8 cellular contexts compared by ENCODE assay signal in the genomic region with DNA sequence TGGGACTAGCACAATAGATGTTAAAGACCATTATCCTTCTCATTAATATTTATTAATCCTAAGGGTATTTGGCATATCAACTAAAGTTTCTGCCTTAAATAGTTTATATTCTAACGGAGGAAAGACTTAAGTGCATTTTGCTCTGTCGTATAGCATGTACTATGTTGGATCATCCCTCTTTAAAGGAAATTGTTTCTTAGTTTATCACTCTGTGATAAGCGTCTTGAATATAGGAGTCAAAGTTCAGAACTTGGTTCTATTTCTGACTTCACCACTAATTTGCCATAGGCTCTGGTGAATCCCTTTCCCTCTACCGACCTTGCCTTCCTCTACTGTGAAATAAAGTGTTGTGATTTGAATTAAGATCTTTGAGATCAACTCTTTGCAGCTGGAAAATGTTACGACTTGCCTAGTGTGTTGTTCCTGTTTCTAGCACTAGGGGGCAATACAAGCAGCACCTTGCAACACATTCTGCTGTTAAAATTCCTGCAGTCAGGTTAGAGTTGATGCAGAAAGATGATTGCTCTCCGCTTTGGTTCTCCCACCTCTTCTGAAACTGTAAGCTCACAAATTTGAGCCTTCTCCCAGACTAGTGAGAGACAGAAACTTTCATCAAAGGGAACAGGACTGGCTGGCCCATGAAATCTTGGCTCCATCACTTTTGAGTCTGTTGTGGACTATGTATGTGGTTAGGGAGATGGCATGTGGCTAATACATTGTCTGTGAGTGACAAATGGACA. TPM values are rescaled to one million over a fixed set of nuclear protein-coding genes. Genes with fewer than 3 reads are reported as not detected.
DNase-seq lines count a peak whose midpoint lies in the region; ATAC-seq and TF ChIP-seq lines count a peak whose summit lies in the region.

No MANE protein-coding gene starts in this region.

- H3K79me2 ChIP-seq in neural cell (replicated peaks; ENCODE audit: insufficient read depth, low read length) = no peaks in the 10 kb centered on the region

- H3K4me3 ChIP-seq in neural cell (ENCODE audit: low read length) = no peak overlapping the region

- H3K27me3 ChIP-seq in neural cell (ENCODE audit: insufficient read depth, low read depth, low read length) = no peaks in the 10 kb centered on the region

- TF ChIP-seq RAD21 in neural cell (conservative IDR thresholded peaks at IDR 0.05) = peak; percentile 91

- peak; percentile 95 for TF ChIP-seq CTCF in C4-2B (conservative IDR thresholded peaks at IDR 0.05)
- TF ChIP-seq CTCF in GM20000 (IDR thresholded peaks at IDR 0.05; ENCODE audit: extremely low read depth, missing control alignments) = peak; percentile 71
- TF ChIP-seq CTCF in neural cell (IDR thresholded peaks at IDR 0.05; ENCODE audit: poor library complexity, severe bottlenecking) = peak; percentile 92

- H3K4me2 ChIP-seq in neural cell (ENCODE audit: low read length) = no peak overlapping the region

- H3K9ac ChIP-seq in neural cell (ENCODE audit: low read length) = no peak overlapping the region

- H4K20me1 ChIP-seq in neural cell (ENCODE audit: insufficient read depth) = no peaks in the 10 kb centered on the region

- H3K9me3 ChIP-seq in neural cell (ENCODE audit: low read length) = no peaks in the 10 kb centered on the region

- no peak for ATAC-seq in GM18861 (IDR thresholded peaks at IDR 0.05; ENCODE audit: unreplicated experiment)

- H3K9me2 ChIP-seq in neural cell (ENCODE audit: insufficient read depth, low read length) = no peaks in the 10 kb centered on the region

- no peak for TF ChIP-seq EP300 in neural cell (conservative IDR thresholded peaks at IDR 0.05; ENCODE audit: poor library complexity, severe bottlenecking)

- H3K27ac ChIP-seq in C4-2B (no peak overlapping the region), neural cell (ENCODE audit: low read length) (no peak overlapping the region)

- H2AFZ ChIP-seq in neural cell (ENCODE audit: low read depth, low read length) = no peak overlapping the region

- H3K36me3 ChIP-seq in neural cell (ENCODE audit: insufficient read depth, low read length) = no peaks in the 10 kb centered on the region

- peak; percentile 70 for DNase-seq in GM20000 (ENCODE audit: low spot score)
- DNase-seq in NCI-H526 treated with DMSO at 0.1 percent for 48 hours (lab: John Stamatoyannopoulos, UW) = peak; percentile 18
- DNase-seq in activated T-cell treated with anti-CD3 and anti-CD28 coated beads for 48 hours (ENCODE audit: low read depth) = peak; percentile 26
- peak; percentile 84 for DNase-seq in fibroblast of peridontal ligament (ENCODE audit: extremely low read depth)
- peak; percentile 66 for DNase-seq in ureter (ENCODE audit: low spot score)

- no peaks in the 10 kb centered on the region for H3F3A ChIP-seq in neural cell (ENCODE audit: insufficient read depth, low read length, poor library complexity, severe bottlenecking)

TF ChIP-seq in neural cell, 6 proteins besides CTCF, POLR2A, EP300 and RAD21:
- TF ChIP-seq, protein P1, sequence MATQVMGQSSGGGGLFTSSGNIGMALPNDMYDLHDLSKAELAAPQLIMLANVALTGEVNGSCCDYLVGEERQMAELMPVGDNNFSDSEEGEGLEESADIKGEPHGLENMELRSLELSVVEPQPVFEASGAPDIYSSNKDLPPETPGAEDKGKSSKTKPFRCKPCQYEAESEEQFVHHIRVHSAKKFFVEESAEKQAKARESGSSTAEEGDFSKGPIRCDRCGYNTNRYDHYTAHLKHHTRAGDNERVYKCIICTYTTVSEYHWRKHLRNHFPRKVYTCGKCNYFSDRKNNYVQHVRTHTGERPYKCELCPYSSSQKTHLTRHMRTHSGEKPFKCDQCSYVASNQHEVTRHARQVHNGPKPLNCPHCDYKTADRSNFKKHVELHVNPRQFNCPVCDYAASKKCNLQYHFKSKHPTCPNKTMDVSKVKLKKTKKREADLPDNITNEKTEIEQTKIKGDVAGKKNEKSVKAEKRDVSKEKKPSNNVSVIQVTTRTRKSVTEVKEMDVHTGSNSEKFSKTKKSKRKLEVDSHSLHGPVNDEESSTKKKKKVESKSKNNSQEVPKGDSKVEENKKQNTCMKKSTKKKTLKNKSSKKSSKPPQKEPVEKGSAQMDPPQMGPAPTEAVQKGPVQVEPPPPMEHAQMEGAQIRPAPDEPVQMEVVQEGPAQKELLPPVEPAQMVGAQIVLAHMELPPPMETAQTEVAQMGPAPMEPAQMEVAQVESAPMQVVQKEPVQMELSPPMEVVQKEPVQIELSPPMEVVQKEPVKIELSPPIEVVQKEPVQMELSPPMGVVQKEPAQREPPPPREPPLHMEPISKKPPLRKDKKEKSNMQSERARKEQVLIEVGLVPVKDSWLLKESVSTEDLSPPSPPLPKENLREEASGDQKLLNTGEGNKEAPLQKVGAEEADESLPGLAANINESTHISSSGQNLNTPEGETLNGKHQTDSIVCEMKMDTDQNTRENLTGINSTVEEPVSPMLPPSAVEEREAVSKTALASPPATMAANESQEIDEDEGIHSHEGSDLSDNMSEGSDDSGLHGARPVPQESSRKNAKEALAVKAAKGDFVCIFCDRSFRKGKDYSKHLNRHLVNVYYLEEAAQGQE (IDR thresholded peaks at IDR 0.05; ENCODE audit: borderline replicate concordance) = no peak
- TF ChIP-seq POLR2AphosphoS5 (IDR thresholded peaks at IDR 0.05) (no peak), MXI1 (conservative IDR thresholded peaks at IDR 0.05; ENCODE audit: poor library complexity, severe bottlenecking) (no peak), TAF1 (IDR thresholded peaks at IDR 0.05; ENCODE audit: low read depth) (no peak), SMC3 (conservative IDR thresholded peaks at IDR 0.05; ENCODE audit: poor library complexity) (peak; percentile 96), EZH2 (IDR thresholded peaks at IDR 0.05; ENCODE audit: borderline replicate concordance, insufficient read depth, low read length, poor library complexity, severe bottlenecking) (no peak)

RNA-seq across cellular contexts. Expression of a gene that starts 27.8 kb away (rescaled TPM):
- polyA plus RNA-seq in neural cell = 2.6 and 2.9 TPM in 2 replicates
- 7.3 TPM in 2 replicates for polyA minus RNA-seq in neural cell
- total RNA-seq in ureter = 9.6 TPM

RNA-seq across cellular contexts. Expression of a gene that starts 55.2 kb away (rescaled TPM):
- 14.7 and 19.0 TPM in 2 replicates for polyA plus RNA-seq in neural cell
- polyA minus RNA-seq in neural cell = 28.8 and 29.5 TPM in 2 replicates
- 262 TPM for total RNA-seq in ureter

Comparison
In these comparisons a context has a peak if more than half of its experiments do, and no peak if none do; other contexts are left out.
1. DNase-seq: peak in every context shown above with its lines; median percentile 84 in fibroblast of peridontal ligament; 70 in GM20000; 66 in ureter; 26 in activated T-cell treated with anti-CD3 and anti-CD28 coated beads for 48 hours; 18 in NCI-H526 treated with DMSO at 0.1 percent for 48 hours.